In the genomic region with DNA sequence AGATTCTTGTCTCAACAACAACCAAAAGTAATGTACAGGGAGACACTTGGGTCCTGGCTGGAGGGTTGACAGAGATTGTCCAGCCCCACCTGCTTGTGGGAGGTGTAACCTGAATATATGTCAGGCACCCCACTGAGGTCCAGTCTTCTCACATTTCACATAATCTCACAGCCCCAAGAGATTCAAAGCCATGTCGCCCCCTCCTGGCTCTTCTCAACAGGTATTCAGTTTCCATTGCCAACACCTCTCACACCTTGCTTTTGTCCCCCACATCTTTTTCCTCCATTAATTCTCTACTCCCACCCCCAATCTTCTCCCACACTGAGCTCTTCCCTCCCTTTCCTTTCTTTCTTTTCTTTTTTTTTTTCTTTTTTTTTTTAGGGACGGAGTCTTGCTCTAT, we compare ENCODE assay signal across 1 cellular context.
TF ChIP-seq lines count a peak whose summit lies in the region.

No MANE protein-coding gene starts in this region.

TF ChIP-seq in SK-N-SH, 30 proteins besides CTCF, POLR2A, EP300 and RAD21 (continued from another document):
- no peak for TF ChIP-seq REST (IDR thresholded peaks at IDR 0.05; ENCODE audit: low read depth, low read length)
